ENCODE assay signal across 8 cellular contexts in the genomic region with DNA sequence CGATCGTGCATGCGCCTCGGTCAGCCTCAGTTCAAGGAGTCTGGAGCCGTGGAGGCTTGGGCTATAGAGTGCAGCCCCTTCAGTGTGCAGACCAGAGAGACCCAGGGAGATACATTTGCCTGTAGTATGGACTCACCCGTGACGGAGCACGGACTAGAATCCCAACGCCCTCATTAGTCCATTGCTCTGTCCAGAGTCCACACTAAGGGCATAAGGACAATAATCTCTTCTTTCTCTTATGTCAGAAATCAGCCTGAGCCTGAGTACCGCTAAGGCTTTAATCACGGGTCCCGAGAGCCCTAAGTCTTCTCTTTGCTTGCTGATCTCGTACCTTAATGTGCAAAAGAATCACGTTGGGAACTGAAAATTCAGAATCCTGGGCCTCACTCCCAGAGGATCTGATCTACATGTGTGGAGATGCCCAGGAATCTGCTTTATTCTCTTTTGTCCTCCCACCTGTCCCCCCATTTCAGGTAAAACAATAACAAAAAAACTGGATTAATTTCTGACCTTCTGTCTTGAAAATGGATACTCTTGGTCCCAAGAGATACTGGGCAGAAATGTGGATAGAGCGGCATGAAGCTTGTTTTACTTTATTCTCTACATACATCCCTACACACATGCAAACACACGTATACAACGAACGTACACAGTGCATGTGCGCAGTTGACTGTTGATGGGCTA. TPM values are rescaled to one million over a fixed set of nuclear protein-coding genes. Genes with fewer than 3 reads are reported as not detected.
DNase-seq lines count a peak whose midpoint lies in the region; ATAC-seq and TF ChIP-seq lines count a peak whose summit lies in the region.

No MANE protein-coding gene starts in this region.

- TF ChIP-seq CTCF in AG09309 (IDR thresholded peaks at IDR 0.05; ENCODE audit: control insufficient read depth, insufficient read depth, low read depth, low read length, missing control alignments) (no peak), esophagus squamous epithelium (IDR thresholded peaks at IDR 0.05) (no peak), neural cell (IDR thresholded peaks at IDR 0.05; ENCODE audit: poor library complexity, severe bottlenecking) (no peak)

- intact Hi-C loops in esophagus squamous epithelium (cut with DNase I) = no loop called here

- no peak for DNase-seq in AG09309 (ENCODE audit: low read depth)
- DNase-seq in SK-N-MC (ENCODE audit: low read depth, low spot score) = no peak
- DNase-seq in esophagus squamous epithelium (lab: John Stamatoyannopoulos, UW) = no peak
- no peak for DNase-seq in GM03348 (ENCODE audit: low spot score)
- no peak for DNase-seq in KBM-7

- peak overlapping the region; percentile 72 for H3K4me3 ChIP-seq in AG09309 (ENCODE audit: control insufficient read depth, low read depth, low read length)
- peak overlapping the region; percentile 99 for H3K4me3 ChIP-seq in SK-N-MC
- H3K4me3 ChIP-seq in esophagus squamous epithelium = peak overlapping the region; percentile 78 to 100 (median 84)
- H3K4me3 ChIP-seq in neural cell (ENCODE audit: low read length) = peak overlapping the region; percentile 96

- H3K4me2 ChIP-seq in neural cell (ENCODE audit: low read length) = peak overlapping the region; percentile 72

- H3K9ac ChIP-seq in SK-N-MC (ENCODE audit: insufficient read length) (peak overlapping the region; percentile 84), neural cell (ENCODE audit: low read length) (peak overlapping the region; percentile 96)

- TF ChIP-seq EP300 in neural cell (conservative IDR thresholded peaks at IDR 0.05; ENCODE audit: poor library complexity, severe bottlenecking) = no peak

- ATAC-seq in GM18868 (IDR thresholded peaks at IDR 0.05; ENCODE audit: unreplicated experiment) (peak; percentile 35), HG03097 (IDR thresholded peaks at IDR 0.05; ENCODE audit: low FRiP score, unreplicated experiment) (peak; percentile 27)

- in situ Hi-C loops in KBM-7 (cut with MboI; ENCODE audit: low pct_unique_long_range_greater_than_20kb, low sequenced_read_pairs) = no loop called here

- no peaks in the 10 kb centered on the region for H3F3A ChIP-seq in neural cell (ENCODE audit: insufficient read depth, low read length, poor library complexity, severe bottlenecking)

- peaks cover 23% of the 10 kb centered on the region for H3K79me2 ChIP-seq in neural cell (replicated peaks; ENCODE audit: insufficient read depth, low read length)

- H3K4me1 ChIP-seq in esophagus squamous epithelium = peaks cover 16 to 32% (median 16%) of the 10 kb centered on the region in 3 donors

- H3K27ac ChIP-seq in SK-N-MC (no peak overlapping the region), esophagus squamous epithelium (peak overlapping the region; percentile 96 to 99 (median 98)), neural cell (ENCODE audit: low read length) (peak overlapping the region; percentile 93)

- H3K36me3 ChIP-seq in SK-N-MC (ENCODE audit: insufficient read depth, low read length) (no peaks in the 10 kb centered on the region), esophagus squamous epithelium (peaks cover 0 to 18% (median 4%) of the 10 kb centered on the region in 3 donors), neural cell (ENCODE audit: insufficient read depth, low read length) (no peaks in the 10 kb centered on the region)

- peak; percentile 29 for TF ChIP-seq RAD21 in neural cell (conservative IDR thresholded peaks at IDR 0.05)

- no peaks in the 10 kb centered on the region for H3K27me3 ChIP-seq in esophagus squamous epithelium
- no peaks in the 10 kb centered on the region for H3K27me3 ChIP-seq in neural cell (ENCODE audit: insufficient read depth, low read depth, low read length)

- WGBS in esophagus squamous epithelium, 2 donors = 34 to 41% methylated on average over 10 to 14 of the region's 19 CpGs

- H3K9me3 ChIP-seq in SK-N-MC (ENCODE audit: low read depth, low read length) (no peaks in the 10 kb centered on the region), esophagus squamous epithelium (no peaks in the 10 kb centered on the region), neural cell (ENCODE audit: low read length) (no peaks in the 10 kb centered on the region)

- no peaks in the 10 kb centered on the region for H3K9me2 ChIP-seq in neural cell (ENCODE audit: insufficient read depth, low read length)

- H4K20me1 ChIP-seq in neural cell (ENCODE audit: insufficient read depth) = no peaks in the 10 kb centered on the region

- TF ChIP-seq POLR2A in esophagus squamous epithelium (IDR thresholded peaks at IDR 0.05) = no peak

- H2AFZ ChIP-seq in neural cell (ENCODE audit: low read depth, low read length) = peak overlapping the region; percentile 97

TF ChIP-seq in neural cell, 6 proteins besides CTCF, POLR2A, EP300 and RAD21:
- TF ChIP-seq MXI1 (conservative IDR thresholded peaks at IDR 0.05; ENCODE audit: poor library complexity, severe bottlenecking) = no peak
- TF ChIP-seq, protein P1, sequence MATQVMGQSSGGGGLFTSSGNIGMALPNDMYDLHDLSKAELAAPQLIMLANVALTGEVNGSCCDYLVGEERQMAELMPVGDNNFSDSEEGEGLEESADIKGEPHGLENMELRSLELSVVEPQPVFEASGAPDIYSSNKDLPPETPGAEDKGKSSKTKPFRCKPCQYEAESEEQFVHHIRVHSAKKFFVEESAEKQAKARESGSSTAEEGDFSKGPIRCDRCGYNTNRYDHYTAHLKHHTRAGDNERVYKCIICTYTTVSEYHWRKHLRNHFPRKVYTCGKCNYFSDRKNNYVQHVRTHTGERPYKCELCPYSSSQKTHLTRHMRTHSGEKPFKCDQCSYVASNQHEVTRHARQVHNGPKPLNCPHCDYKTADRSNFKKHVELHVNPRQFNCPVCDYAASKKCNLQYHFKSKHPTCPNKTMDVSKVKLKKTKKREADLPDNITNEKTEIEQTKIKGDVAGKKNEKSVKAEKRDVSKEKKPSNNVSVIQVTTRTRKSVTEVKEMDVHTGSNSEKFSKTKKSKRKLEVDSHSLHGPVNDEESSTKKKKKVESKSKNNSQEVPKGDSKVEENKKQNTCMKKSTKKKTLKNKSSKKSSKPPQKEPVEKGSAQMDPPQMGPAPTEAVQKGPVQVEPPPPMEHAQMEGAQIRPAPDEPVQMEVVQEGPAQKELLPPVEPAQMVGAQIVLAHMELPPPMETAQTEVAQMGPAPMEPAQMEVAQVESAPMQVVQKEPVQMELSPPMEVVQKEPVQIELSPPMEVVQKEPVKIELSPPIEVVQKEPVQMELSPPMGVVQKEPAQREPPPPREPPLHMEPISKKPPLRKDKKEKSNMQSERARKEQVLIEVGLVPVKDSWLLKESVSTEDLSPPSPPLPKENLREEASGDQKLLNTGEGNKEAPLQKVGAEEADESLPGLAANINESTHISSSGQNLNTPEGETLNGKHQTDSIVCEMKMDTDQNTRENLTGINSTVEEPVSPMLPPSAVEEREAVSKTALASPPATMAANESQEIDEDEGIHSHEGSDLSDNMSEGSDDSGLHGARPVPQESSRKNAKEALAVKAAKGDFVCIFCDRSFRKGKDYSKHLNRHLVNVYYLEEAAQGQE (IDR thresholded peaks at IDR 0.05; ENCODE audit: borderline replicate concordance) = no peak
- no peak for TF ChIP-seq SMC3 (conservative IDR thresholded peaks at IDR 0.05; ENCODE audit: poor library complexity)
- TF ChIP-seq EZH2 (IDR thresholded peaks at IDR 0.05; ENCODE audit: borderline replicate concordance, insufficient read depth, low read length, poor library complexity, severe bottlenecking) = no peak
- TF ChIP-seq TAF1 (IDR thresholded peaks at IDR 0.05; ENCODE audit: low read depth) = no peak
- TF ChIP-seq POLR2AphosphoS5 (IDR thresholded peaks at IDR 0.05) = no peak

RNA-seq across cellular contexts. Expression of a gene that starts 0.7 kb away (rescaled TPM):
- total RNA-seq in esophagus squamous epithelium = 10 to 100 TPM; 10.1 to 26.0 (median 11.8) TPM
- 74.9 and 85.8 TPM in 2 replicates for polyA plus RNA-seq in neural cell
- polyA minus RNA-seq in neural cell = 34.6 and 36.8 TPM in 2 replicates

RNA-seq across cellular contexts. Expression of a gene that starts 38.2 kb away (rescaled TPM):
- 100 to 1,000 TPM in 2 of 4 donors, 10 to 100 TPM in 2; 35.9 to 149 (median 93.5) TPM for total RNA-seq in esophagus squamous epithelium
- polyA plus RNA-seq in neural cell = 1,088 and 1,361 TPM in 2 replicates
- polyA minus RNA-seq in neural cell = 668 and 697 TPM in 2 replicates

RNA-seq across cellular contexts. Expression of a gene that starts 50.9 kb away (rescaled TPM):
- total RNA-seq in esophagus squamous epithelium = 10 to 100 TPM; 17.7 to 25.7 (median 20.9) TPM
- polyA plus RNA-seq in neural cell = 8.5 and 10.4 TPM in 2 replicates
- polyA minus RNA-seq in neural cell = 5.4 and 6.5 TPM in 2 replicates
